Comparison of ENCODE assay signal across 12 cellular contexts in the genomic region with DNA sequence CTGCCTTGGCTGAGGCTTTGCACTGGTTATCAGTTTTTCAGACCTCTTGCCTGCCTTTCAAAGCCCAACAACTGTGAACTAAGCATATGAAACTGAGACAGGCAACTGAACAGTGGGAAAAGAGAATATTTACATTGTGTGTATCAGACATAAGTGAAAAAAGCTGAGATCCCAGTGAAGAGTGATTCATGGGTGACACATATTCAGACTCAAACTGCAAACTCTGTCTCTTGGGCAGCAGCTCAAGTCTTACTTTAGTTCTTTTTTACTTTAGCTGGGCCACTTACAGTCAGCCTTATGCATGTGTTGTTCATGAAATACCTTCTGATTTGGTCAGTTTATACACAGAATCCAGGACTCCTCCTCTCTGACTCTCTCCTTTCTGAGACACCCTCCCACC. TPM values are rescaled to one million over a fixed set of nuclear protein-coding genes. Genes with fewer than 3 reads are reported as not detected.
DNase-seq lines count a peak whose midpoint lies in the region; ATAC-seq and TF ChIP-seq lines count a peak whose summit lies in the region.
"Had no signal": no experiment of that assay in that cellular context is flagged by ENCODE, and none has a peak within 500 bp of the region (broad histone marks: within the 10 kb centered on the region; RNA-seq: fewer than 3 reads in every experiment).

No MANE protein-coding gene starts in this region.

- no peak overlapping the region for H3K4me3 Mint-ChIP-seq in activated naive CD8-positive, alpha-beta T cell treated with anti-CD3 and anti-CD28 coated beads for 36 hours

- H3K9me3 ChIP-seq in AG04450 (ENCODE audit: control insufficient read depth, insufficient read depth, low read length), result no peaks in the 10 kb centered on the region

- no peak overlapping the region for H3K4me3 ChIP-seq in AG04450 (ENCODE audit: low read depth, low read length)

- H3K27me3 Mint-ChIP-seq in activated naive CD8-positive, alpha-beta T cell treated with anti-CD3 and anti-CD28 coated beads for 36 hours, result no peaks in the 10 kb centered on the region

- peaks cover 58% of the 10 kb centered on the region for H3K4me1 Mint-ChIP-seq in activated naive CD8-positive, alpha-beta T cell treated with anti-CD3 and anti-CD28 coated beads for 36 hours

- ATAC-seq in GM18868 (IDR thresholded peaks at IDR 0.05; ENCODE audit: unreplicated experiment), result peak; percentile 82
- peak; percentile 96 for ATAC-seq in foreskin keratinocyte
- no peak for ATAC-seq in GM18909 (IDR thresholded peaks at IDR 0.05; ENCODE audit: poor library complexity, unreplicated experiment)
- ATAC-seq in HG03378 (IDR thresholded peaks at IDR 0.05; ENCODE audit: unreplicated experiment), result no peak
- ATAC-seq in GM19455 (IDR thresholded peaks at IDR 0.05; ENCODE audit: unreplicated experiment), result no peak
- ATAC-seq: HepG2, right cardiac atrium had no signal

- POLR2A ChIA-PET in AG04450 (lab: Yijun Ruan, JAX), result interaction anchor here (1.1 to 2.2 kb wide), 2 partner anchors 13 to 19 kb away, joined by 4 to 15 read pairs; a partner anchor contains a TSS

- DNase-seq in AG04450 (ENCODE audit: low read depth, low spot score) (peak; percentile 71), foreskin keratinocyte (peak; percentile 53 to 66), nucleus accumbens (lab: John Stamatoyannopoulos, UW) (no peak)
- no peak for DNase-seq in activated naive CD8-positive, alpha-beta T cell treated with anti-CD3 and anti-CD28 coated beads for 36 hours
- DNase-seq: DMS53, NCI-H446, right cardiac atrium had no signal

- H3K27me3 ChIP-seq in AG04450 (ENCODE audit: control insufficient read depth, insufficient read depth, low read length) (no peaks in the 10 kb centered on the region), foreskin keratinocyte (no peaks in the 10 kb centered on the region)

- peak overlapping the region; percentile 72 for H3K27ac ChIP-seq in AG04450 (ENCODE audit: low read depth, low read length)
- peak overlapping the region; percentile 77 for H3K27ac ChIP-seq in foreskin keratinocyte

- peak overlapping the region; percentile 47 for H3K27ac Mint-ChIP-seq in activated naive CD8-positive, alpha-beta T cell treated with anti-CD3 and anti-CD28 coated beads for 36 hours

- peaks cover 46% of the 10 kb centered on the region for H3K36me3 Mint-ChIP-seq in activated naive CD8-positive, alpha-beta T cell treated with anti-CD3 and anti-CD28 coated beads for 36 hours

- CTCF ChIA-PET in AG04450 (lab: Charles Lee), result interaction anchor here (0.5 to 0.9 kb wide), 2 partner anchors 14 to 32 kb away, joined by 3 read pairs; no protein-coding TSS in a partner anchor

- H3K9me3 Mint-ChIP-seq in activated naive CD8-positive, alpha-beta T cell treated with anti-CD3 and anti-CD28 coated beads for 36 hours, result no peaks in the 10 kb centered on the region

- peaks cover 12% of the 10 kb centered on the region for H3K4me1 ChIP-seq in foreskin keratinocyte

- TF ChIP-seq CTCF in AG04450 (IDR thresholded peaks at IDR 0.05; ENCODE audit: low read depth, low read length) (no peak), foreskin keratinocyte (conservative IDR thresholded peaks at IDR 0.05) (no peak)

RNA-seq across cellular contexts. Expression of a gene that starts 19.2 kb away (rescaled TPM):
- polyA plus RNA-seq in AG04450 (2011; rRNA removed) (37.2 and 54.2 TPM in 2 replicates), foreskin keratinocyte (25.8 and 26.6 TPM in 2 replicates)
- 20.0 and 30.3 TPM in 2 replicates for polyA minus RNA-seq in AG04450 (2011; rRNA and poly(A)+ RNA removed)
- 10 to 100 TPM; 64.2 to 65.4 TPM for total RNA-seq in activated naive CD8-positive, alpha-beta T cell treated with anti-CD3 and anti-CD28 coated beads for 36 hours
- total RNA-seq in foreskin keratinocyte, result 37.0 and 43.9 TPM in 2 replicates

Comparison
In these comparisons a context has a peak if more than half of its experiments do, and no peak if none do; other contexts are left out.
1. DNase-seq: peak in AG04450 (single experiment) and foreskin keratinocyte (2 of 2); none in activated naive CD8-positive, alpha-beta T cell treated with anti-CD3 and anti-CD28 coated beads for 36 hours (single experiment) and nucleus accumbens (0 of 56).
2. ATAC-seq: peak in GM18868 (single experiment) and foreskin keratinocyte (single experiment); none in GM18909 (single experiment), HG03378 (single experiment) and GM19455 (single experiment).